Comparison of ENCODE assay signal across 1 cellular context in genomic region chr18:23452728-23453656, GRCh38.
TF ChIP-seq lines count a peak whose summit lies in the region.

TSS of gene RIOK3 (plus strand) at chr18:23453287. CDS start at chr18:23453440, 153 bp downstream.

TF ChIP-seq in HCT116, 20 proteins besides CTCF, POLR2A, EP300 and RAD21 (continued from another document):
- TF ChIP-seq, protein P1, sequence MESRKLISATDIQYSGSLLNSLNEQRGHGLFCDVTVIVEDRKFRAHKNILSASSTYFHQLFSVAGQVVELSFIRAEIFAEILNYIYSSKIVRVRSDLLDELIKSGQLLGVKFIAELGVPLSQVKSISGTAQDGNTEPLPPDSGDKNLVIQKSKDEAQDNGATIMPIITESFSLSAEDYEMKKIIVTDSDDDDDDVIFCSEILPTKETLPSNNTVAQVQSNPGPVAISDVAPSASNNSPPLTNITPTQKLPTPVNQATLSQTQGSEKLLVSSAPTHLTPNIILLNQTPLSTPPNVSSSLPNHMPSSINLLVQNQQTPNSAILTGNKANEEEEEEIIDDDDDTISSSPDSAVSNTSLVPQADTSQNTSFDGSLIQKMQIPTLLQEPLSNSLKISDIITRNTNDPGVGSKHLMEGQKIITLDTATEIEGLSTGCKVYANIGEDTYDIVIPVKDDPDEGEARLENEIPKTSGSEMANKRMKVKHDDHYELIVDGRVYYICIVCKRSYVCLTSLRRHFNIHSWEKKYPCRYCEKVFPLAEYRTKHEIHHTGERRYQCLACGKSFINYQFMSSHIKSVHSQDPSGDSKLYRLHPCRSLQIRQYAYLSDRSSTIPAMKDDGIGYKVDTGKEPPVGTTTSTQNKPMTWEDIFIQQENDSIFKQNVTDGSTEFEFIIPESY (IDR thresholded peaks at IDR 0.05; ENCODE audit: extremely low read depth, insufficient replicate concordance, low read length): no peak
- no peak for TF ChIP-seq JUND (IDR thresholded peaks at IDR 0.05)
